ENCODE assay signal across 8 cellular contexts in the genomic region with DNA sequence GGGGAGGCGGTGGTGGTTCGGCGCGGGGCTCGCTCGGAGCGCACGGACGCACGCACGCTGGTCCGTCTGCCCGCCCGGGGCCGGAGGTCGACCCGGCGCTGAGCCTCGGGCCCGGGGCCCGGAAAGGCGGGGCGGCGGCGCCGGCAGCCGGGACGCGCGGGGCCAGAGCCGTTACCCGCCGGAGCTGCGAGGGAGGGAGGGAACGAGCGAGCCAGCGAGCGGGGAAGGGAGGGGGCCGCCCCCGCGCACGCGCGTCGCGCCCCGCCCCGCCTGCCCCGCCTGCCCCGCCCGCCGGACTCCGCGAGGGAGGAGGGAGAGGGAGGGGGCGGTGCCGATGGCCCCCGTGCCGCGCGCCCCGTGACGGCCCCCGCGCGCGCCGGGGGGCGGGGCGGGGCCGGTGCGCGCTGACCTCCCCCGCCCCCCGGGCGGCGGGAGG. TPM values are rescaled to one million over a fixed set of nuclear protein-coding genes. Genes with fewer than 3 reads are reported as not detected.
DNase-seq lines count a peak whose midpoint lies in the region; ATAC-seq and TF ChIP-seq lines count a peak whose summit lies in the region.

No MANE protein-coding gene starts in this region.

- no peaks in the 10 kb centered on the region for H3K9me3 Mint-ChIP-seq in activated B cell treated with CpG ODN at 0.5 μM for 24 hours

- H3K4me3 Mint-ChIP-seq in activated B cell treated with CpG ODN at 0.5 μM for 24 hours, result no peak overlapping the region

- H3K27me3 Mint-ChIP-seq in activated B cell treated with CpG ODN at 0.5 μM for 24 hours, result no peaks in the 10 kb centered on the region

- CTCF ChIA-PET in activated B cell treated with CpG ODN at 0.5 μM for 24 hours (lab: Charles Lee), result interaction anchor here (0.8 to 1.0 kb wide), 2 partner anchors 152 to 175 kb away, joined by 3 read pairs; partner anchors contain the start of gene POU2F2

- H3K9me3 ChIP-seq in lower lobe of right lung, result no peaks in the 10 kb centered on the region

- TF ChIP-seq CTCF in GM12864 (IDR thresholded peaks at IDR 0.05; ENCODE audit: low read depth, low read length, missing control alignments), result no peak
- TF ChIP-seq CTCF in activated B cell treated with CpG ODN at 0.5 μM for 24 hours (IDR thresholded peaks at IDR 0.05), result no peak
- no peak for TF ChIP-seq CTCF in lower lobe of right lung (IDR thresholded peaks at IDR 0.05)

- H3K4me1 Mint-ChIP-seq in activated B cell treated with CpG ODN at 0.5 μM for 24 hours, result peaks cover 49% of the 10 kb centered on the region

- H3K4me3 ChIP-seq in GM12864 (ENCODE audit: low read depth, low read length) (peak overlapping the region; percentile 52; the same call in 1 of the 2 replicates), lower lobe of right lung (peak overlapping the region; percentile 61)

- no peaks in the 10 kb centered on the region for H3K27me3 ChIP-seq in lower lobe of right lung (ENCODE audit: low read depth)

- peaks cover 56% of the 10 kb centered on the region for H3K4me1 ChIP-seq in lower lobe of right lung

- peak overlapping the region; percentile 85 for H3K27ac ChIP-seq in lower lobe of right lung

- intact Hi-C loops in activated B cell treated with CpG ODN at 0.5 μM for 24 hours (cut with micrococcal nuclease) (loop anchor here (5.0 kb wide), 1 partner anchor 82 kb away; no protein-coding TSS in a partner anchor), lower lobe of right lung (cut with DNase I) (no loop called here)

- peaks cover 28% of the 10 kb centered on the region for H3K36me3 Mint-ChIP-seq in activated B cell treated with CpG ODN at 0.5 μM for 24 hours (ENCODE audit: low read depth)

- POLR2A ChIA-PET in activated B cell treated with CpG ODN at 0.5 μM for 24 hours (lab: Charles Lee), result interaction anchor here (0.6 to 3.1 kb wide), 8 partner anchors 14 to 921 kb away, joined by 3 to 25 read pairs (median 3); partner anchors contain the start of genes B9D2, CIC, GSK3A and ZNF574

- DNase-seq in 8988T (peak; percentile 90), GM12864 (ENCODE audit: low read depth) (no peak), NCI-H1694 (lab: John Stamatoyannopoulos, UW) (peak; percentile 38), activated B cell treated with CpG ODN at 0.5 μM for 24 hours (peak; percentile 85), dedifferentiated amniotic fluid mesenchymal stem cell (ENCODE audit: extremely low spot score) (peak; percentile 74), lower lobe of right lung (peak; percentile 85)
- DNase-seq in stimulated activated CD8-positive, alpha-beta memory T cell treated with anti-CD3 and anti-CD28 coated beads, Interleukin-12 subunit alpha, Interleukin-12 subunit beta, amount 100 ng/mL, for 24 hours (ENCODE audit: extremely low read depth), result peak; percentile 56

- no peak overlapping the region for H3K27ac Mint-ChIP-seq in activated B cell treated with CpG ODN at 0.5 μM for 24 hours

- H3K36me3 ChIP-seq in lower lobe of right lung, result peaks cover 24% of the 10 kb centered on the region

- ATAC-seq in HG02678 (IDR thresholded peaks at IDR 0.05; ENCODE audit: unreplicated experiment), result peak; percentile 35
- ATAC-seq in activated B cell treated with CpG ODN at 0.5 μM for 24 hours (ENCODE audit: low read depth), result peak; percentile 36
- peak; percentile 55 to 69 for ATAC-seq in lower lobe of right lung

RNA-seq across cellular contexts. Expression of gene CIC, which starts 15.0 kb away (rescaled TPM):
- 85.4 and 96.5 TPM in 2 replicates for total RNA-seq in activated B cell treated with CpG ODN at 0.5 μM for 24 hours
- 67.9 TPM for total RNA-seq in lower lobe of right lung

RNA-seq across cellular contexts. Expression of gene PRR19, which starts 17.8 kb away (rescaled TPM):
- 0.20 and 0.33 TPM in 2 replicates for total RNA-seq in activated B cell treated with CpG ODN at 0.5 μM for 24 hours
- 0.71 TPM for total RNA-seq in lower lobe of right lung

RNA-seq across cellular contexts. Expression of gene PAFAH1B3, which starts 18.3 kb away (rescaled TPM):
- total RNA-seq in activated B cell treated with CpG ODN at 0.5 μM for 24 hours, result 22.7 and 25.9 TPM in 2 replicates
- total RNA-seq in lower lobe of right lung, result 13.4 TPM

RNA-seq across cellular contexts. Expression of gene TMEM145, which starts 29.0 kb away (rescaled TPM):
- total RNA-seq in activated B cell treated with CpG ODN at 0.5 μM for 24 hours (not detected in 2 replicates), lower lobe of right lung (not detected)

RNA-seq across cellular contexts. Expression of gene ERF, which starts 29.2 kb away (rescaled TPM):
- total RNA-seq in activated B cell treated with CpG ODN at 0.5 μM for 24 hours, result 47.9 and 48.1 TPM in 2 replicates
- total RNA-seq in lower lobe of right lung, result 35.8 TPM
